ENCODE assay signal across 27 cellular contexts in genomic region chr22:32854351-32854804, GRCh38. TPM values are rescaled to one million over a fixed set of nuclear protein-coding genes. Genes with fewer than 3 reads are reported as not detected.
A peak's percentile ranks its signal among the peaks of the same experiment; 100 is the strongest.
DNase-seq lines count a peak whose midpoint lies in the region; ATAC-seq, FAIRE-seq and TF ChIP-seq lines count a peak whose summit lies in the region.
"Had no signal": no experiment of that assay in that cellular context is flagged by ENCODE, and none has a peak within 500 bp of the region (broad histone marks: within the 10 kb centered on the region; RNA-seq: fewer than 3 reads in every experiment).

No MANE protein-coding gene starts in this region.

- H3K27ac ChIP-seq in coronary artery (peak overlapping the region; percentile 8 to 96), heart right ventricle (peak overlapping the region in 7 of 10 donors; percentile 0 to 90 (median 83)), thyroid gland (peak overlapping the region; percentile 95 to 97 (median 96)), small intestine (ENCODE audit: low read depth in 1 of 2, low read length in 1 of 2) (no peak overlapping the region)
- no peak overlapping the region for H3K27ac ChIP-seq in CD8-positive, alpha-beta T cell (ENCODE audit: low read depth, low read length)
- H3K27ac ChIP-seq: colonic mucosa, neural progenitor cell had no signal

- TF ChIP-seq CTCF in coronary artery (IDR thresholded peaks at IDR 0.05) (no peak), heart right ventricle (IDR thresholded peaks at IDR 0.05) (no peak), nephron progenitor cell (IDR thresholded peaks at IDR 0.05) (no peak), thyroid gland (IDR thresholded peaks at IDR 0.05) (no peak)
- TF ChIP-seq CTCF in CD8-positive, alpha-beta T cell (IDR thresholded peaks at IDR 0.05) = no peak

- FAIRE-seq in small intestine (lab: Jason Lieb, UNC) = no peak
- FAIRE-seq: GM19239, kidney had no signal

- no peak overlapping the region for H3K4me3 ChIP-seq in coronary artery
- no peak overlapping the region for H3K4me3 ChIP-seq in heart right ventricle
- H3K4me3 ChIP-seq in thyroid gland (replicated peaks in 1 of 3) = no peak overlapping the region
- no peak overlapping the region for H3K4me3 ChIP-seq in CD8-positive, alpha-beta T cell (ENCODE audit: low read depth, low read length)
- H3K4me3 ChIP-seq in small intestine (ENCODE audit: low read depth in 1 of 2, low read length in 2 of 2) = no peak overlapping the region
- H3K4me3 ChIP-seq: colonic mucosa, neural progenitor cell, prostate gland had no signal

- peak overlapping the region; percentile 24 for H3K27ac Mint-ChIP-seq in nephron progenitor cell
- no peak overlapping the region for H3K27ac Mint-ChIP-seq in CD8-positive, alpha-beta T cell
- H3K27ac Mint-ChIP-seq: activated CD8-positive, alpha-beta memory T cell treated with anti-CD3 and anti-CD28 coated beads, Interleukin-2, amount 10 ng/mL, durations not matched to agents 7 days and 5 days; activated T-helper 17 cell treated with anti-CD3 and anti-CD28 coated beads, Interleukin-2, amount 50 U/mL, for 72 hours; brain; endodermal cell; neural progenitor cell; stimulated activated naive CD8-positive, alpha-beta T cell treated with anti-CD3 and anti-CD28 coated beads, Interleukin-15, amount 100 ng/mL, for 72 hours; T-cell had no signal

- H3K4me1 ChIP-seq in heart right ventricle (peaks cover 42 to 89% (median 70%) of the 10 kb centered on the region in 9 donors), thyroid gland (peaks cover 79 to 91% of the 10 kb centered on the region in 2 donors), small intestine (ENCODE audit: control insufficient read depth in 2 of 2, insufficient read depth in 1 of 2, low read depth in 1 of 2, low read length in 1 of 2) (no peaks in the 10 kb centered on the region)
- no peaks in the 10 kb centered on the region for H3K4me1 ChIP-seq in CD8-positive, alpha-beta T cell (ENCODE audit: insufficient read depth, low read length)
- H3K4me1 ChIP-seq: colonic mucosa, neural progenitor cell had no signal

- H3K9me3 ChIP-seq in heart right ventricle (no peaks in the 10 kb centered on the region), thyroid gland (no peaks in the 10 kb centered on the region), small intestine (ENCODE audit: control insufficient read depth, low read depth) (no peaks in the 10 kb centered on the region)
- H3K9me3 ChIP-seq in CD8-positive, alpha-beta T cell (ENCODE audit: low read length) = no peaks in the 10 kb centered on the region
- H3K9me3 ChIP-seq: colonic mucosa, prostate gland had no signal

- no peak overlapping the region for H3K4me3 Mint-ChIP-seq in nephron progenitor cell
- no peak overlapping the region for H3K4me3 Mint-ChIP-seq in CD8-positive, alpha-beta T cell
- H3K4me3 Mint-ChIP-seq: activated CD8-positive, alpha-beta memory T cell treated with anti-CD3 and anti-CD28 coated beads, Interleukin-2, amount 10 ng/mL, durations not matched to agents 7 days and 5 days; activated T-helper 17 cell treated with anti-CD3 and anti-CD28 coated beads, Interleukin-2, amount 50 U/mL, for 72 hours; brain; endodermal cell; neural progenitor cell; stimulated activated naive CD8-positive, alpha-beta T cell treated with anti-CD3 and anti-CD28 coated beads, Interleukin-15, amount 100 ng/mL, for 72 hours; T-cell had no signal

- H3K27me3 ChIP-seq in heart right ventricle (no peaks in the 10 kb centered on the region), thyroid gland (no peaks in the 10 kb centered on the region), small intestine (ENCODE audit: control insufficient read depth in 2 of 2, insufficient read depth in 2 of 2, low read length in 2 of 2) (no peaks in the 10 kb centered on the region)
- no peaks in the 10 kb centered on the region for H3K27me3 ChIP-seq in CD8-positive, alpha-beta T cell (ENCODE audit: insufficient read depth, low read length)
- H3K27me3 ChIP-seq: colonic mucosa, neural progenitor cell had no signal

- intact Hi-C loops in heart right ventricle (cut with DNase I) (loop anchor here in 2 of 10 donors (5.0 to 10.0 kb wide), 3 partner anchors 37 to 130 kb away; partner anchors contain the start of gene TIMP3 (in 1 of the 2)), thyroid gland (cut with DNase I) (no loop called here)
- intact Hi-C loops in CD8-positive, alpha-beta T cell (cut with DNase I, micrococcal nuclease) = no loop called here

- POLR2A ChIA-PET in CD8-positive, alpha-beta T cell (lab: Charles Lee) = no interaction called here

- WGBS in heart right ventricle, 2 donors = 61 to 70% methylated on average over 14 of the region's 14 CpGs
- 34 to 47% methylated on average over 13 to 14 of the region's 14 CpGs for WGBS in thyroid gland, 2 donors
- 87 to 94% (median 89%) methylated on average over 14 of the region's 14 CpGs for WGBS in small intestine, 3 donors

- CTCF ChIA-PET in CD8-positive, alpha-beta T cell (lab: Charles Lee) = no interaction called here

- DNase-seq in coronary artery (ENCODE audit: low spot score) (no peak), heart right ventricle (peak in 1 of 2 donors; percentile 44), nephron progenitor cell (no peak), thyroid gland (peak; percentile 62 to 65), small intestine (no peak), superior temporal gyrus (ENCODE audit: extremely low spot score) (no peak)
- no peak for DNase-seq in CD8-positive, alpha-beta T cell
- no peak for DNase-seq in stimulated activated naive CD4-positive, alpha-beta T cell (lab: John Stamatoyannopoulos, UW)
- DNase-seq: activated CD4-positive, alpha-beta T cell treated with anti-CD3 and anti-CD28 coated beads for 4 hours; activated CD8-positive, alpha-beta memory T cell treated with anti-CD3 and anti-CD28 coated beads, Interleukin-2, amount 10 ng/mL, durations not matched to agents 7 days and 5 days; colonic mucosa; endodermal cell; GOT3; KBM-7; kidney; NCI-H1694; NCI-H2227 treated with DMSO at 0.1 percent for 48 hours; NCI-H774; stimulated activated CD4-positive, alpha-beta T cell treated with anti-CD3 and anti-CD28 coated beads, Interleukin-4, amount 100 ng/mL, for 1 hour; stimulated activated naive CD8-positive, alpha-beta T cell treated with anti-CD3 and anti-CD28 coated beads, Interleukin-15, amount 100 ng/mL, for 72 hours; T-cell had no signal

- TF ChIP-seq POLR2A in thyroid gland (IDR thresholded peaks at IDR 0.05) = peak in 1 of 2 donors; percentile 27

- peaks cover 11% of the 10 kb centered on the region for H3K4me1 Mint-ChIP-seq in nephron progenitor cell
- H3K4me1 Mint-ChIP-seq in CD8-positive, alpha-beta T cell (ENCODE audit: low read depth) = no peaks in the 10 kb centered on the region
- H3K4me1 Mint-ChIP-seq: activated CD8-positive, alpha-beta memory T cell treated with anti-CD3 and anti-CD28 coated beads, Interleukin-2, amount 10 ng/mL, durations not matched to agents 7 days and 5 days; activated T-helper 17 cell treated with anti-CD3 and anti-CD28 coated beads, Interleukin-2, amount 50 U/mL, for 72 hours; endodermal cell; stimulated activated naive CD8-positive, alpha-beta T cell treated with anti-CD3 and anti-CD28 coated beads, Interleukin-15, amount 100 ng/mL, for 72 hours; T-cell had no signal

- peak in 1 of 8 donors; percentile 7 for ATAC-seq in heart right ventricle
- ATAC-seq in CD8-positive, alpha-beta T cell = no peak
- ATAC-seq: activated CD8-positive, alpha-beta memory T cell treated with anti-CD3 and anti-CD28 coated beads, Interleukin-2, amount 10 ng/mL, durations not matched to agents 7 days and 5 days; activated T-helper 17 cell treated with anti-CD3 and anti-CD28 coated beads, Interleukin-2, amount 50 U/mL, for 72 hours; stimulated activated naive CD8-positive, alpha-beta T cell treated with anti-CD3 and anti-CD28 coated beads, Interleukin-15, amount 100 ng/mL, for 72 hours; T-cell had no signal

- no peaks in the 10 kb centered on the region for H3K36me3 Mint-ChIP-seq in nephron progenitor cell (ENCODE audit: low read depth)
- H3K36me3 Mint-ChIP-seq in CD8-positive, alpha-beta T cell = no peaks in the 10 kb centered on the region
- H3K36me3 Mint-ChIP-seq: activated CD8-positive, alpha-beta memory T cell treated with anti-CD3 and anti-CD28 coated beads, Interleukin-2, amount 10 ng/mL, durations not matched to agents 7 days and 5 days; neural progenitor cell; T-cell had no signal

- peaks cover 0 to 76% (median 30%) of the 10 kb centered on the region in 9 donors for H3K36me3 ChIP-seq in heart right ventricle
- H3K36me3 ChIP-seq in thyroid gland = peaks cover 27 to 29% of the 10 kb centered on the region in 2 donors
- no peaks in the 10 kb centered on the region for H3K36me3 ChIP-seq in CD8-positive, alpha-beta T cell (ENCODE audit: insufficient read depth, low read length)
- H3K36me3 ChIP-seq in small intestine (ENCODE audit: control insufficient read depth in 2 of 2, insufficient read depth in 2 of 2, low read length in 2 of 2) = peaks cover 0 to 3% of the 10 kb centered on the region in 2 donors
- H3K36me3 ChIP-seq: colonic mucosa, neural progenitor cell had no signal

- no peaks in the 10 kb centered on the region for H3K27me3 Mint-ChIP-seq in nephron progenitor cell (ENCODE audit: low read depth, poor library complexity)
- H3K27me3 Mint-ChIP-seq in CD8-positive, alpha-beta T cell (ENCODE audit: low read depth) = peaks cover 7% of the 10 kb centered on the region
- H3K27me3 Mint-ChIP-seq: activated CD8-positive, alpha-beta memory T cell treated with anti-CD3 and anti-CD28 coated beads, Interleukin-2, amount 10 ng/mL, durations not matched to agents 7 days and 5 days had no signal

- no peaks in the 10 kb centered on the region for H3K9me3 Mint-ChIP-seq in nephron progenitor cell
- no peaks in the 10 kb centered on the region for H3K9me3 Mint-ChIP-seq in CD8-positive, alpha-beta T cell
- H3K9me3 Mint-ChIP-seq: activated T-helper 17 cell treated with anti-CD3 and anti-CD28 coated beads, Interleukin-2, amount 50 U/mL, for 72 hours; brain; endodermal cell; neural progenitor cell; stimulated activated naive CD8-positive, alpha-beta T cell treated with anti-CD3 and anti-CD28 coated beads, Interleukin-15, amount 100 ng/mL, for 72 hours; T-cell had no signal

RNA-seq across cellular contexts. Expression of gene TIMP3, which starts 52.9 kb away (rescaled TPM):
- total RNA-seq in heart right ventricle (100 to 1,000 TPM in 9 of 10 donors, 10 to 100 TPM in 1; 91.9 to 380 (median 166) TPM), thyroid gland (100 to 1,000 TPM; 424 to 772 (median 543) TPM)
- polyA plus RNA-seq in heart right ventricle (100 to 1,000 TPM; 134 to 173 TPM), small intestine (100 to 1,000 TPM in 1 of 3 donors, 1 to 10 TPM in 2; 1.8 to 118 (median 5.1) TPM)
- not detected for total RNA-seq in CD8-positive, alpha-beta T cell
- total RNA-seq: activated CD8-positive, alpha-beta memory T cell treated with anti-CD3 and anti-CD28 coated beads, Interleukin-2, amount 10 ng/mL, durations not matched to agents 7 days and 5 days; activated T-helper 17 cell treated with anti-CD3 and anti-CD28 coated beads, Interleukin-2, amount 50 U/mL, for 72 hours; OCI-LY7 had no signal

Comparison
In these comparisons a context has a peak if more than half of its experiments do, and no peak if none do; other contexts are left out.
1. DNase-seq: peak in thyroid gland (2 of 2); none in coronary artery (single experiment), nephron progenitor cell (single experiment), CD8-positive, alpha-beta T cell (0 of 7), small intestine (single experiment), superior temporal gyrus (single experiment) and stimulated activated naive CD4-positive, alpha-beta T cell (0 of 6).
2. H3K27ac ChIP-seq: peak in coronary artery (2 of 2), heart right ventricle (7 of 10) and thyroid gland (3 of 3); none in CD8-positive, alpha-beta T cell (single experiment) and small intestine (0 of 2).
3. RNA of gene TIMP3, which starts 52.9 kb away (total RNA-seq): 424 to 772 TPM in thyroid gland and 91.9 to 380 TPM in heart right ventricle; not detected in CD8-positive, alpha-beta T cell; every median in the first group is over 10 times any median in the second.